In genomic region chr15:72154316-72154715, GRCh38 we compare ENCODE assay signal across 20 cellular contexts. TPM values are rescaled to one million over a fixed set of nuclear protein-coding genes. Genes with fewer than 3 reads are reported as not detected.
DNase-seq lines count a peak whose midpoint lies in the region; ATAC-seq, FAIRE-seq and TF ChIP-seq lines count a peak whose summit lies in the region.
"Had no signal": no experiment of that assay in that cellular context is flagged by ENCODE, and none has a peak within 500 bp of the region (broad histone marks: within the 10 kb centered on the region; RNA-seq: fewer than 3 reads in every experiment).

No MANE protein-coding gene starts in this region.

- peaks cover 4% of the 10 kb centered on the region for H3K36me3 Mint-ChIP-seq in MCF 10A (ENCODE audit: insufficient read depth, unreplicated experiment)

- ATAC-seq in A549 (no peak), left lung (no peak)

- FAIRE-seq in A549 (lab: Jason Lieb, UNC), result no peak
- FAIRE-seq: GM18507, H1 had no signal

- TF ChIP-seq EP300 in A549 (IDR thresholded peaks at IDR 0.05) (no peak), sigmoid colon (IDR thresholded peaks at IDR 0.05) (no peak)

- TF ChIP-seq POLR2A in A549 (IDR thresholded peaks at IDR 0.05; ENCODE audit: low read length) (no peak), sigmoid colon (IDR thresholded peaks at IDR 0.05) (no peak)

- H3K9me3 Mint-ChIP-seq in MCF 10A (ENCODE audit: unreplicated experiment), result no peaks in the 10 kb centered on the region
- H3K9me3 Mint-ChIP-seq: HFFc6 had no signal

- 93% methylated on average over 7 of the region's 7 CpGs for WGBS in A549 (ENCODE audit: missing lambda C conversion rate)
- 93 to 94% methylated on average over 7 of the region's 7 CpGs for WGBS in sigmoid colon, 2 donors

- peaks cover 21% of the 10 kb centered on the region for H3K4me1 Mint-ChIP-seq in MCF 10A (ENCODE audit: insufficient read depth, unreplicated experiment)

- peak overlapping the region; percentile 73 to 81; a peak in 4 of 6 replicates for H3K27ac ChIP-seq in A549
- peak overlapping the region; percentile 74 to 87 for H3K27ac ChIP-seq in left lung
- peak overlapping the region; percentile 70 to 87 (median 76) for H3K27ac ChIP-seq in sigmoid colon

- H3K9me3 ChIP-seq in A549 (no peaks in the 10 kb centered on the region), left lung (no peaks in the 10 kb centered on the region), sigmoid colon (no peaks in the 10 kb centered on the region)

- H3K27me3 Mint-ChIP-seq in MCF 10A (ENCODE audit: insufficient read depth, unreplicated experiment), result no peaks in the 10 kb centered on the region

- H3K27me3 ChIP-seq in left lung (no peaks in the 10 kb centered on the region), sigmoid colon (no peaks in the 10 kb centered on the region)

- H3K4me3 Mint-ChIP-seq in MCF 10A (ENCODE audit: unreplicated experiment), result no peak overlapping the region

- no peak for TF ChIP-seq CTCF in A549 (IDR thresholded peaks at IDR 0.05)
- TF ChIP-seq CTCF in MCF 10A (IDR thresholded peaks at IDR 0.05; ENCODE audit: unreplicated experiment), result no peak
- TF ChIP-seq CTCF in left lung (IDR thresholded peaks at IDR 0.05), result no peak
- no peak for TF ChIP-seq CTCF in sigmoid colon (IDR thresholded peaks at IDR 0.05)

- DNase-seq in A549 (ENCODE audit: low read depth in 1 of 2, low spot score in 1 of 2) (no peak), MCF 10A (ENCODE audit: unreplicated experiment) (no peak), left lung (no peak), sigmoid colon (no peak), NCI-H345 treated with DMSO at 0.1 percent for 48 hours (lab: John Stamatoyannopoulos, UW; ENCODE audit: unreplicated experiment) (no peak), NCI-H446 treated with DMSO at 0.1 percent for 48 hours (lab: John Stamatoyannopoulos, UW) (no peak), GM19240 (ENCODE audit: insufficient read length, low spot score) (no peak)
- no peak for DNase-seq in activated CD8-positive, alpha-beta memory T cell treated with anti-CD3 and anti-CD28 coated beads, Interleukin-2, amount 50 U/mL, for 48 hours
- DNase-seq: DMS 273 treated with DMSO at 0.1 percent for 48 hours, GF-D8, HFFc6, KBM-7, NCI-H1092, NCI-H146, NCI-H2081, SIG-M5 had no signal

- BruUV-seq in MCF 10A (replicated peaks; lab: Mats Ljungman, UMichigan), result no TSS peak

- CTCF ChIA-PET in A549 (lab: Yijun Ruan, JAX) (interaction anchor here (0.6 to 3.7 kb wide), 8 partner anchors 10 to 410 kb away, joined by 3 to 15 read pairs (median 4); no protein-coding TSS in a partner anchor), MCF 10A (lab: Yijun Ruan, JAX) (interaction anchor here (0.6 to 1.1 kb wide), 2 partner anchors 61 to 328 kb away, joined by 3 to 8 read pairs; no protein-coding TSS in a partner anchor)

- H3K27ac Mint-ChIP-seq in MCF 10A (ENCODE audit: low read depth, unreplicated experiment), result peak overlapping the region; percentile 53
- H3K27ac Mint-ChIP-seq: HFFc6 had no signal

- no peak for TF ChIP-seq RAD21 in A549 (conservative IDR thresholded peaks at IDR 0.05 in 1 of 2, IDR thresholded peaks at IDR 0.05 in 1 of 2)

- H3K36me3 ChIP-seq in left lung, result no peaks in the 10 kb centered on the region
- H3K36me3 ChIP-seq in sigmoid colon, result no peaks in the 10 kb centered on the region

- POLR2A ChIA-PET in A549 (lab: Yijun Ruan, JAX) (no interaction called here), MCF 10A (lab: Yijun Ruan, JAX) (no interaction called here)

- intact Hi-C loops in MCF 10A (cut with micrococcal nuclease) (loop anchor here (10.0 kb wide), 1 partner anchor 260 kb away; no protein-coding TSS in a partner anchor), left lung (cut with DNase I) (loop anchor here in 1 of 2 donors (10.0 kb wide), 1 partner anchor 410 kb away; no protein-coding TSS in a partner anchor), sigmoid colon (cut with DNase I) (loop anchor here (2.0 to 10.0 kb wide), 4 partner anchors 38 to 374 kb away; no protein-coding TSS in a partner anchor)

- no peak overlapping the region for H3K4me2 ChIP-seq in A549

- H3K4me3 ChIP-seq in A549 (no peak overlapping the region), left lung (no peak overlapping the region), sigmoid colon (no peak overlapping the region)

- H3K4me1 ChIP-seq in A549 (peaks cover 21% of the 10 kb centered on the region), left lung (peaks cover 4 to 25% of the 10 kb centered on the region in 2 donors), sigmoid colon (peaks cover 0 to 30% (median 22%) of the 10 kb centered on the region in 4 donors)

TF ChIP-seq in A549, 52 proteins besides CTCF, POLR2A, EP300 and RAD21 (continues in another document):
- TF ChIP-seq KDM5A (IDR thresholded peaks at IDR 0.05), result no peak
- TF ChIP-seq CHD2 (IDR thresholded peaks at IDR 0.05; ENCODE audit: low read length, partially characterized antibody), result no peak
- TF ChIP-seq SMC3 (IDR thresholded peaks at IDR 0.05), result no peak
- no peak for TF ChIP-seq HOXA7 (CRISPR knock-in tag; IDR thresholded peaks at IDR 0.05)
- no peak for TF ChIP-seq FOSL2 (IDR thresholded peaks at IDR 0.05)
- no peak for TF ChIP-seq FOSL2 (CRISPR knock-in tag; IDR thresholded peaks at IDR 0.05)
- no peak for TF ChIP-seq MYC (IDR thresholded peaks at IDR 0.05; ENCODE audit: borderline replicate concordance, low read length)
- TF ChIP-seq ESRRA (IDR thresholded peaks at IDR 0.05; ENCODE audit: borderline replicate concordance, low read length), result no peak
- TF ChIP-seq TFCP2L1 (CRISPR knock-in tag; IDR thresholded peaks at IDR 0.05), result no peak
- TF ChIP-seq HOXB5 (CRISPR knock-in tag; IDR thresholded peaks at IDR 0.05), result no peak
- no peak for TF ChIP-seq ZC3H11A (IDR thresholded peaks at IDR 0.05)
- TF ChIP-seq ZNF302 (CRISPR knock-in tag; IDR thresholded peaks at IDR 0.05), result no peak
- no peak for TF ChIP-seq REST (IDR thresholded peaks at IDR 0.05)
- TF ChIP-seq NPAS2 (CRISPR knock-in tag; IDR thresholded peaks at IDR 0.05; ENCODE audit: borderline replicate concordance), result no peak
- no peak for TF ChIP-seq E2F6 (IDR thresholded peaks at IDR 0.05; ENCODE audit: borderline replicate concordance, low read depth)

RNA-seq across cellular contexts. Expression of gene SENP8, which starts 36.1 kb away (rescaled TPM):
- polyA plus RNA-seq in A549 (2011; rRNA removed) (3.7 and 6.1 TPM in 2 replicates), A549 (2017; fragmentation: RNase III; extraction: RNeasy Plus Mini Kit Qiagen cat#74134 plus additional on column Dnase treatment) (0.98 to 1.3 TPM (median 1.2 TPM) in 3 replicates), sigmoid colon (1 to 10 TPM; 1.2 to 3.0 (median 1.6) TPM)
- polyA plus RNA-seq in A549 (2012; cell fraction: cytosol; rRNA removed), result 0.59 and 1.0 TPM in 2 replicates
- 0.40 and 0.59 TPM in 2 replicates for polyA plus RNA-seq in A549 (2012; cell fraction: nucleus; rRNA removed)
- 9.0 and 9.7 TPM in 2 replicates for polyA minus RNA-seq in A549 (2011; rRNA and poly(A)+ RNA removed)
- total RNA-seq in MCF 10A (2022) (3.8 and 5.0 TPM in 2 replicates), left lung (1 to 10 TPM; 3.1 to 4.2 TPM), sigmoid colon (1 to 10 TPM; 1.8 to 4.3 (median 2.0) TPM)

RNA-seq across cellular contexts. Expression of gene MYO9A, which starts 36.4 kb away (rescaled TPM):
- polyA plus RNA-seq in A549 (2011; rRNA removed), result 21.9 and 26.7 TPM in 2 replicates
- 4.1 and 5.0 TPM in 2 replicates for polyA plus RNA-seq in A549 (2012; cell fraction: cytosol; rRNA removed)
- polyA plus RNA-seq in A549 (2012; cell fraction: nucleus; rRNA removed), result 3.9 and 6.9 TPM in 2 replicates
- polyA plus RNA-seq in A549 (2017; fragmentation: RNase III; extraction: RNeasy Plus Mini Kit Qiagen cat#74134 plus additional on column Dnase treatment), result 5.6 to 7.6 TPM (median 5.9 TPM) in 3 replicates
- 71.5 and 84.4 TPM in 2 replicates for polyA minus RNA-seq in A549 (2011; rRNA and poly(A)+ RNA removed)
- total RNA-seq in MCF 10A (2022), result 29.7 and 40.8 TPM in 2 replicates
- total RNA-seq in left lung, result 10 to 100 TPM; 63.5 to 67.4 TPM
- total RNA-seq in sigmoid colon, result 10 to 100 TPM; 55.8 to 80.0 (median 62.8) TPM
- 1 to 10 TPM; 3.0 to 7.1 (median 3.0) TPM for polyA plus RNA-seq in sigmoid colon

RNA-seq across cellular contexts. Expression of gene GRAMD2A, which starts 43.3 kb away (rescaled TPM):
- polyA plus RNA-seq in A549 (2011; rRNA removed), result 0.20 and 0.41 TPM in 2 replicates
- 0.03 and 0.08 TPM in 2 replicates for polyA plus RNA-seq in A549 (2012; cell fraction: cytosol; rRNA removed)
- polyA plus RNA-seq in A549 (2012; cell fraction: nucleus; rRNA removed), result 0.07 and 0.20 TPM in 2 replicates
- polyA plus RNA-seq in A549 (2017; fragmentation: RNase III; extraction: RNeasy Plus Mini Kit Qiagen cat#74134 plus additional on column Dnase treatment), result not detected in 3 replicates
- 0.08 TPM in 1 of 2 replicates, not detected in the other for polyA minus RNA-seq in A549 (2011; rRNA and poly(A)+ RNA removed)
- total RNA-seq in MCF 10A (2022), result 0.42 and 0.93 TPM in 2 replicates
- total RNA-seq in left lung, result 10 to 100 TPM; 20.7 to 36.1 TPM
- 1 to 10 TPM in 1 of 4 donors, under 1 TPM in 3; 0.16 to 2.6 (median 0.50) TPM for total RNA-seq in sigmoid colon
- polyA plus RNA-seq in sigmoid colon, result 1 to 10 TPM in 2 of 3 donors, not detected in 1; 2.5 to 4.3 TPM
- total RNA-seq: OCI-LY7, RPMI7951 had no signal

Comparison
In these comparisons a context has a peak if more than half of its experiments do, and no peak if none do; other contexts are left out.
1. RNA of gene GRAMD2A, which starts 43.3 kb away (total RNA-seq): 20.7 to 36.1 TPM in left lung; 0.42 to 0.93 TPM in MCF 10A and 0.16 to 2.6 TPM in sigmoid colon; every median in the first group is over 4 times any median in the second.
2. Peak in every context shown above with its lines, with median percentiles within 50 percentile points of each other: H3K27ac ChIP-seq.